1 cellular context compared by ENCODE assay signal in the genomic region with DNA sequence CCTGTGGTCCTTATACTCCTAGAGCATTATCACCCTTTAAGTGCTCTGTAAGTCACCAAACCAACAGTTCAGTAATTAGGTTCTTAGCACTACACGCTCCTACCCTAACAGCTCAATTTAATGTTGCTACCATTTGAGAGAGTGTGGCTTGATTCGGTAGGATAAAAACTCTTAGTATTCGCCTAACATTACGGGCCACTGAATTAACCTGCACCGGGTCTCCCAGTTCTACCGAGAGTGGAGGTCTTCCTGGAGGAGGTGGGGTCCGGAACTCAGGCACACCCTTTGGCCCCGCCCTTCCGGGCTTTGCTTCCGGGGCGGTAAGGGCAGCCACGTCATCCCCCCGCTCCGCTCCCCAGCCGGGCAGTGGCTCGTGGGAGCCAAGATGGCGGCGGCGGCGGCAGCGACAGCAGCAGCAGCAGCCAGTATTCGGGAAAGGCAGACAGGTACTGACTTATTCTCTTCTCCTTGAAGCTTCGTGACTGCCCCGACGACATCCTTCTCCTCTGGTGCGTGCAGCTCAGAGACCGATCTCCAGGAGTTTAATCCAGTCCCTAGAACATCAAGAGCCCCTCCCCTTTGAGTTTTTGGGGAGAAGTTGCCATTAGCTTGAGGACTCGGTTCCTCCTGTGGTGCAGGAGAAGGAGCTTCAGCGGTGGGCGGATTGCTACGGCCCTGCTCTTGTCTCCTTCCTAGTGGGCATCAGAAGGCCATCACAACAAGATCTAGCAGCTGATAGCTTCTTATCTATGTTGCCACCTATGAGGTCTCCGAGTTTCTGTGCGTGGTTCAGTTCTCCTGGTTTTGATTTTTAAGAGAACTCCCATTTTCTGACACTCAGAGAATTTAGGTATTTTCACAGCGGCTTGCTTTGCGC.
A peak's percentile ranks its signal among the peaks of the same experiment; 100 is the strongest.
TF ChIP-seq lines count a peak whose summit lies in the region.

A gene with protein sequence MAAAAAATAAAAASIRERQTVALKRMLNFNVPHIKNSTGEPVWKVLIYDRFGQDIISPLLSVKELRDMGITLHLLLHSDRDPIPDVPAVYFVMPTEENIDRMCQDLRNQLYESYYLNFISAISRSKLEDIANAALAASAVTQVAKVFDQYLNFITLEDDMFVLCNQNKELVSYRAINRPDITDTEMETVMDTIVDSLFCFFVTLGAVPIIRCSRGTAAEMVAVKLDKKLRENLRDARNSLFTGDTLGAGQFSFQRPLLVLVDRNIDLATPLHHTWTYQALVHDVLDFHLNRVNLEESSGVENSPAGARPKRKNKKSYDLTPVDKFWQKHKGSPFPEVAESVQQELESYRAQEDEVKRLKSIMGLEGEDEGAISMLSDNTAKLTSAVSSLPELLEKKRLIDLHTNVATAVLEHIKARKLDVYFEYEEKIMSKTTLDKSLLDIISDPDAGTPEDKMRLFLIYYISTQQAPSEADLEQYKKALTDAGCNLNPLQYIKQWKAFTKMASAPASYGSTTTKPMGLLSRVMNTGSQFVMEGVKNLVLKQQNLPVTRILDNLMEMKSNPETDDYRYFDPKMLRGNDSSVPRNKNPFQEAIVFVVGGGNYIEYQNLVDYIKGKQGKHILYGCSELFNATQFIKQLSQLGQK (plus strand): TSS at position 366 of the 877 bp plus-strand sequence. CDS start 20 bp downstream, at position 386.

TF ChIP-seq in K562, 482 proteins besides CTCF, POLR2A, EP300 and RAD21 (continued from another document and continues in another):
- peak; percentile 83 for TF ChIP-seq SP1 (CRISPR knock-in tag; IDR thresholded peaks at IDR 0.05)
- peak; percentile 95 for TF ChIP-seq KLF1 (tag; IDR thresholded peaks at IDR 0.05)
- no peak for TF ChIP-seq ZC3H4 (CRISPR knock-in tag; IDR thresholded peaks at IDR 0.05; ENCODE audit: borderline replicate concordance)
- TF ChIP-seq ZBTB17 (CRISPR knock-in tag; IDR thresholded peaks at IDR 0.05), result peak; percentile 65; the same call in 1 of the 2 replicates
- peak; percentile 100 for TF ChIP-seq ZFP36 (IDR thresholded peaks at IDR 0.05; ENCODE audit: low read depth, low read length, partially characterized antibody)
- TF ChIP-seq, protein P1, sequence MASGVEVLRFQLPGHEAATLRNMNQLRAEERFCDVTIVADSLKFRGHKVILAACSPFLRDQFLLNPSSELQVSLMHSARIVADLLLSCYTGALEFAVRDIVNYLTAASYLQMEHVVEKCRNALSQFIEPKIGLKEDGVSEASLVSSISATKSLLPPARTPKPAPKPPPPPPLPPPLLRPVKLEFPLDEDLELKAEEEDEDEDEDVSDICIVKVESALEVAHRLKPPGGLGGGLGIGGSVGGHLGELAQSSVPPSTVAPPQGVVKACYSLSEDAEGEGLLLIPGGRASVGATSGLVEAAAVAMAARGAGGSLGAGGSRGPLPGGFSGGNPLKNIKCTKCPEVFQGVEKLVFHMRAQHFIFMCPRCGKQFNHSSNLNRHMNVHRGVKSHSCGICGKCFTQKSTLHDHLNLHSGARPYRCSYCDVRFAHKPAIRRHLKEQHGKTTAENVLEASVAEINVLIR (CRISPR knock-in tag; IDR thresholded peaks at IDR 0.05), result peak; percentile 71
- TF ChIP-seq ESRRA (IDR thresholded peaks at IDR 0.05; ENCODE audit: borderline replicate concordance, low read depth), result 0 out of 2 replicates have a peak, but pooled peaks have one; percentile 7
- TF ChIP-seq, protein P2, sequence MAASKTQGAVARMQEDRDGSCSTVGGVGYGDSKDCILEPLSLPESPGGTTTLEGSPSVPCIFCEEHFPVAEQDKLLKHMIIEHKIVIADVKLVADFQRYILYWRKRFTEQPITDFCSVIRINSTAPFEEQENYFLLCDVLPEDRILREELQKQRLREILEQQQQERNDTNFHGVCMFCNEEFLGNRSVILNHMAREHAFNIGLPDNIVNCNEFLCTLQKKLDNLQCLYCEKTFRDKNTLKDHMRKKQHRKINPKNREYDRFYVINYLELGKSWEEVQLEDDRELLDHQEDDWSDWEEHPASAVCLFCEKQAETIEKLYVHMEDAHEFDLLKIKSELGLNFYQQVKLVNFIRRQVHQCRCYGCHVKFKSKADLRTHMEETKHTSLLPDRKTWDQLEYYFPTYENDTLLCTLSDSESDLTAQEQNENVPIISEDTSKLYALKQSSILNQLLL (CRISPR knock-in tag; IDR thresholded peaks at IDR 0.05; ENCODE audit: borderline replicate concordance), result no peak
- TF ChIP-seq ZNF551 (CRISPR knock-in tag; IDR thresholded peaks at IDR 0.05), result no peak
- TF ChIP-seq, protein P3, sequence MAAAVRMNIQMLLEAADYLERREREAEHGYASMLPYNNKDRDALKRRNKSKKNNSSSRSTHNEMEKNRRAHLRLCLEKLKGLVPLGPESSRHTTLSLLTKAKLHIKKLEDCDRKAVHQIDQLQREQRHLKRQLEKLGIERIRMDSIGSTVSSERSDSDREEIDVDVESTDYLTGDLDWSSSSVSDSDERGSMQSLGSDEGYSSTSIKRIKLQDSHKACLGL (CRISPR knock-in tag; IDR thresholded peaks at IDR 0.05; ENCODE audit: borderline replicate concordance, poor library complexity, severe bottlenecking), result no peak
- TF ChIP-seq, protein P4, sequence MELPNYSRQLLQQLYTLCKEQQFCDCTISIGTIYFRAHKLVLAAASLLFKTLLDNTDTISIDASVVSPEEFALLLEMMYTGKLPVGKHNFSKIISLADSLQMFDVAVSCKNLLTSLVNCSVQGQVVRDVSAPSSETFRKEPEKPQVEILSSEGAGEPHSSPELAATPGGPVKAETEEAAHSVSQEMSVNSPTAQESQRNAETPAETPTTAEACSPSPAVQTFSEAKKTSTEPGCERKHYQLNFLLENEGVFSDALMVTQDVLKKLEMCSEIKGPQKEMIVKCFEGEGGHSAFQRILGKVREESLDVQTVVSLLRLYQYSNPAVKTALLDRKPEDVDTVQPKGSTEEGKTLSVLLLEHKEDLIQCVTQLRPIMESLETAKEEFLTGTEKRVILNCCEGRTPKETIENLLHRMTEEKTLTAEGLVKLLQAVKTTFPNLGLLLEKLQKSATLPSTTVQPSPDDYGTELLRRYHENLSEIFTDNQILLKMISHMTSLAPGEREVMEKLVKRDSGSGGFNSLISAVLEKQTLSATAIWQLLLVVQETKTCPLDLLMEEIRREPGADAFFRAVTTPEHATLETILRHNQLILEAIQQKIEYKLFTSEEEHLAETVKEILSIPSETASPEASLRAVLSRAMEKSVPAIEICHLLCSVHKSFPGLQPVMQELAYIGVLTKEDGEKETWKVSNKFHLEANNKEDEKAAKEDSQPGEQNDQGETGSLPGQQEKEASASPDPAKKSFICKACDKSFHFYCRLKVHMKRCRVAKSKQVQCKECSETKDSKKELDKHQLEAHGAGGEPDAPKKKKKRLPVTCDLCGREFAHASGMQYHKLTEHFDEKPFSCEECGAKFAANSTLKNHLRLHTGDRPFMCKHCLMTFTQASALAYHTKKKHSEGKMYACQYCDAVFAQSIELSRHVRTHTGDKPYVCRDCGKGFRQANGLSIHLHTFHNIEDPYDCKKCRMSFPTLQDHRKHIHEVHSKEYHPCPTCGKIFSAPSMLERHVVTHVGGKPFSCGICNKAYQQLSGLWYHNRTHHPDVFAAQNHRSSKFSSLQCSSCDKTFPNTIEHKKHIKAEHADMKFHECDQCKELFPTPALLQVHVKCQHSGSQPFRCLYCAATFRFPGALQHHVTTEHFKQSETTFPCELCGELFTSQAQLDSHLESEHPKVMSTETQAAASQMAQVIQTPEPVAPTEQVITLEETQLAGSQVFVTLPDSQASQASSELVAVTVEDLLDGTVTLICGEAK (IDR thresholded peaks at IDR 0.05), result peak; percentile 89
- TF ChIP-seq, protein P4 (CRISPR knock-in tag; IDR thresholded peaks at IDR 0.05), result no peak
- TF ChIP-seq ILK (tag; IDR thresholded peaks at IDR 0.05; ENCODE audit: borderline replicate concordance, low read depth), result no peak
- TF ChIP-seq FOXJ2 (tag; IDR thresholded peaks at IDR 0.05), result no peak
- TF ChIP-seq XRCC5 (IDR thresholded peaks at IDR 0.05; ENCODE audit: low read depth, low read length), result 0 out of 2 replicates have a peak, but pooled peaks have one; percentile 32
- no peak for TF ChIP-seq U2AF2 (optimal IDR thresholded peaks at IDR 0.05; ENCODE audit: low read depth, low read length)
- TF ChIP-seq, protein P5, sequence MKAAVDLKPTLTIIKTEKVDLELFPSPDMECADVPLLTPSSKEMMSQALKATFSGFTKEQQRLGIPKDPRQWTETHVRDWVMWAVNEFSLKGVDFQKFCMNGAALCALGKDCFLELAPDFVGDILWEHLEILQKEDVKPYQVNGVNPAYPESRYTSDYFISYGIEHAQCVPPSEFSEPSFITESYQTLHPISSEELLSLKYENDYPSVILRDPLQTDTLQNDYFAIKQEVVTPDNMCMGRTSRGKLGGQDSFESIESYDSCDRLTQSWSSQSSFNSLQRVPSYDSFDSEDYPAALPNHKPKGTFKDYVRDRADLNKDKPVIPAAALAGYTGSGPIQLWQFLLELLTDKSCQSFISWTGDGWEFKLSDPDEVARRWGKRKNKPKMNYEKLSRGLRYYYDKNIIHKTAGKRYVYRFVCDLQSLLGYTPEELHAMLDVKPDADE (conservative IDR thresholded peaks at IDR 0.05; ENCODE audit: control insufficient read depth, low read depth, low read length), result peak; percentile 77; the same call in 1 of the 2 replicates
- TF ChIP-seq, protein P6, sequence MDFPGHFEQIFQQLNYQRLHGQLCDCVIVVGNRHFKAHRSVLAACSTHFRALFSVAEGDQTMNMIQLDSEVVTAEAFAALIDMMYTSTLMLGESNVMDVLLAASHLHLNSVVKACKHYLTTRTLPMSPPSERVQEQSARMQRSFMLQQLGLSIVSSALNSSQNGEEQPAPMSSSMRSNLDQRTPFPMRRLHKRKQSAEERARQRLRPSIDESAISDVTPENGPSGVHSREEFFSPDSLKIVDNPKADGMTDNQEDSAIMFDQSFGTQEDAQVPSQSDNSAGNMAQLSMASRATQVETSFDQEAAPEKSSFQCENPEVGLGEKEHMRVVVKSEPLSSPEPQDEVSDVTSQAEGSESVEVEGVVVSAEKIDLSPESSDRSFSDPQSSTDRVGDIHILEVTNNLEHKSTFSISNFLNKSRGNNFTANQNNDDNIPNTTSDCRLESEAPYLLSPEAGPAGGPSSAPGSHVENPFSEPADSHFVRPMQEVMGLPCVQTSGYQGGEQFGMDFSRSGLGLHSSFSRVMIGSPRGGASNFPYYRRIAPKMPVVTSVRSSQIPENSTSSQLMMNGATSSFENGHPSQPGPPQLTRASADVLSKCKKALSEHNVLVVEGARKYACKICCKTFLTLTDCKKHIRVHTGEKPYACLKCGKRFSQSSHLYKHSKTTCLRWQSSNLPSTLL (IDR thresholded peaks at IDR 0.05), result no peak
- no peak for TF ChIP-seq XRCC4 (IDR thresholded peaks at IDR 0.05; ENCODE audit: extremely low read depth, insufficient read depth, insufficient read length)
- no peak for TF ChIP-seq ESRRB (CRISPR knock-in tag; IDR thresholded peaks at IDR 0.05; ENCODE audit: borderline replicate concordance)
- no peak for TF ChIP-seq HIVEP1 (CRISPR knock-in tag; IDR thresholded peaks at IDR 0.05)
- peak; percentile 94 for TF ChIP-seq POLR2B (IDR thresholded peaks at IDR 0.05; ENCODE audit: low read depth, partially characterized antibody)
- TF ChIP-seq TGIF2 (CRISPR knock-in tag; IDR thresholded peaks at IDR 0.05), result no peak
- no peak for TF ChIP-seq NRF1 (conservative IDR thresholded peaks at IDR 0.05 in 1 of 2, IDR thresholded peaks at IDR 0.05 in 1 of 2)
- TF ChIP-seq, protein P7, sequence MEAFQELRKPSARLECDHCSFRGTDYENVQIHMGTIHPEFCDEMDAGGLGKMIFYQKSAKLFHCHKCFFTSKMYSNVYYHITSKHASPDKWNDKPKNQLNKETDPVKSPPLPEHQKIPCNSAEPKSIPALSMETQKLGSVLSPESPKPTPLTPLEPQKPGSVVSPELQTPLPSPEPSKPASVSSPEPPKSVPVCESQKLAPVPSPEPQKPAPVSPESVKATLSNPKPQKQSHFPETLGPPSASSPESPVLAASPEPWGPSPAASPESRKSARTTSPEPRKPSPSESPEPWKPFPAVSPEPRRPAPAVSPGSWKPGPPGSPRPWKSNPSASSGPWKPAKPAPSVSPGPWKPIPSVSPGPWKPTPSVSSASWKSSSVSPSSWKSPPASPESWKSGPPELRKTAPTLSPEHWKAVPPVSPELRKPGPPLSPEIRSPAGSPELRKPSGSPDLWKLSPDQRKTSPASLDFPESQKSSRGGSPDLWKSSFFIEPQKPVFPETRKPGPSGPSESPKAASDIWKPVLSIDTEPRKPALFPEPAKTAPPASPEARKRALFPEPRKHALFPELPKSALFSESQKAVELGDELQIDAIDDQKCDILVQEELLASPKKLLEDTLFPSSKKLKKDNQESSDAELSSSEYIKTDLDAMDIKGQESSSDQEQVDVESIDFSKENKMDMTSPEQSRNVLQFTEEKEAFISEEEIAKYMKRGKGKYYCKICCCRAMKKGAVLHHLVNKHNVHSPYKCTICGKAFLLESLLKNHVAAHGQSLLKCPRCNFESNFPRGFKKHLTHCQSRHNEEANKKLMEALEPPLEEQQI (IDR thresholded peaks at IDR 0.05), result no peak
- TF ChIP-seq FOXK1 (CRISPR knock-in tag; IDR thresholded peaks at IDR 0.05; ENCODE audit: borderline replicate concordance), result 0 out of 2 replicates have a peak, but pooled peaks have one; percentile 45
- TF ChIP-seq ZNF695 (CRISPR knock-in tag; IDR thresholded peaks at IDR 0.05), result no peak
